Comparison of ENCODE assay signal across 12 cellular contexts in the genomic region with DNA sequence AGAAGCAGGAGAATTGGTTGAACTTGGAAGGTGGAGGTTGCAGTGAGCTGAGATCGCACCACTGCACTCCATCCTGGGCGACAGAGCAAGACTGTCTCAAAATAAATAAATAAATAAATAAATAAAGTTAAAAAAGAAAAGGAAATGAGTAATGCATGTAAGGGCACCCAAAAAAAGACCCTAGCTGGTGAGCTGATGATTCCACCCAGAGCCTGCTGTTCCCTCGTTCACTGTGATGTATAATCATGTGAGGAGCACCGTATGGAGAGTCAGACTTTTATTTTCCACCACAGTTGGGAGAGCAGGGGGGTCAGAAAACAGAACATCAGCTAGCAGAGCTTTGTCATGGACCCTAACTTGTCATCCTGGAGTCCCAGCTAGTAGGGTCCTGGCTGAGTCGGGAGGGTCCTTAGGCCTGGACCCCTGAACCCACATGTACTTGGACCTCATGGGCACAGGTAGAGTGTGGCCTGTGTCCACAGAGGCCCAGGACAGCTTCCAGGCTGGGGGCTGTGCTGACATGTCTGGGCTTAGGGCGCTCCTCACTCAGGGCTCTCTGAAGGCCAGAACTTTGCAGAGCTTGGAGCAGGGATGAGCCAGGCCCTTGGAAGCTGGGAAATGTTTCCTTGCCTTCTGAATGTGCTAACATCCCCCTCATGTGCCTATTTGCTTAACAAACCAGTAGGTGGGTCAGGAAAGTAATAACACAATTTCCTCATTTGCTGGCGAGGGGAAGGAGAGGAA. TPM values are rescaled to one million over a fixed set of nuclear protein-coding genes. Genes with fewer than 3 reads are reported as not detected.
DNase-seq lines count a peak whose midpoint lies in the region; ATAC-seq, FAIRE-seq and TF ChIP-seq lines count a peak whose summit lies in the region.
"Had no signal": no experiment of that assay in that cellular context is flagged by ENCODE, and none has a peak within 500 bp of the region (broad histone marks: within the 10 kb centered on the region; RNA-seq: fewer than 3 reads in every experiment).

No MANE protein-coding gene starts in this region.

- WGBS in thyroid gland, 2 donors: 77 to 81% methylated on average over 6 of the region's 7 CpGs

- peaks cover 91% of the 10 kb centered on the region for H4K20me1 ChIP-seq in astrocyte (ENCODE audit: insufficient read depth, low read length)

- H2AFZ ChIP-seq in astrocyte (ENCODE audit: low read depth, low read length): no peak overlapping the region

- no peak for TF ChIP-seq POLR2A in thyroid gland (IDR thresholded peaks at IDR 0.05)

- FAIRE-seq in astrocyte (lab: Jason Lieb, UNC): no peak
- FAIRE-seq: GM19239 had no signal

- no peak for ATAC-seq in stimulated activated naive CD8-positive, alpha-beta T cell treated with anti-CD3 and anti-CD28 coated beads, Interleukin-15, amount 100 ng/mL, for 72 hours
- ATAC-seq in lower lobe of right lung: peak; percentile 12 to 15
- no peak for ATAC-seq in HG03196 (IDR thresholded peaks at IDR 0.05; ENCODE audit: unreplicated experiment)

- H3K27me3 ChIP-seq in astrocyte (ENCODE audit: insufficient read depth, low read length): no peaks in the 10 kb centered on the region
- no peaks in the 10 kb centered on the region for H3K27me3 ChIP-seq in lower lobe of right lung (ENCODE audit: low read depth)
- H3K27me3 ChIP-seq in thyroid gland: no peaks in the 10 kb centered on the region

- DNase-seq in stimulated activated naive CD8-positive, alpha-beta T cell treated with anti-CD3 and anti-CD28 coated beads, Interleukin-15, amount 100 ng/mL, for 72 hours: no peak
- DNase-seq in astrocyte (ENCODE audit: low read depth): no peak
- DNase-seq in lower lobe of right lung: no peak
- no peak for DNase-seq in midbrain (lab: John Stamatoyannopoulos, UW)
- no peak for DNase-seq in thyroid gland
- DNase-seq in superior temporal gyrus (ENCODE audit: extremely low spot score): no peak
- DNase-seq: occipital lobe; stimulated activated CD4-positive, alpha-beta T cell treated with anti-CD3 and anti-CD28 coated beads, Interleukin-2, amount 100 ng/mL, for 48 hours had no signal

- H3K9me3 Mint-ChIP-seq in stimulated activated naive CD8-positive, alpha-beta T cell treated with anti-CD3 and anti-CD28 coated beads, Interleukin-15, Interleukin-2, amounts not matched to agents 100 ng/mL and 50 ng/mL, for 24 hours: no peaks in the 10 kb centered on the region
- no peaks in the 10 kb centered on the region for H3K9me3 Mint-ChIP-seq in stimulated activated naive CD8-positive, alpha-beta T cell treated with anti-CD3 and anti-CD28 coated beads, Interleukin-15, amount 100 ng/mL, for 72 hours
- H3K9me3 Mint-ChIP-seq in astrocyte (ENCODE audit: unreplicated experiment): no peaks in the 10 kb centered on the region

- intact Hi-C loops in lower lobe of right lung (cut with DNase I) (no loop called here), thyroid gland (cut with DNase I) (no loop called here)

- no peak overlapping the region for H3K4me3 ChIP-seq in astrocyte (ENCODE audit: insufficient read depth, low read depth, low read length)
- no peak overlapping the region for H3K4me3 ChIP-seq in lower lobe of right lung
- no peak overlapping the region for H3K4me3 ChIP-seq in thyroid gland (replicated peaks in 1 of 3)

- H3K36me3 ChIP-seq in astrocyte (ENCODE audit: insufficient read depth, low read length): peaks cover 36% of the 10 kb centered on the region
- peaks cover 67% of the 10 kb centered on the region for H3K36me3 ChIP-seq in lower lobe of right lung
- H3K36me3 ChIP-seq in thyroid gland: no peaks in the 10 kb centered on the region

- H3K36me3 Mint-ChIP-seq in stimulated activated naive CD8-positive, alpha-beta T cell treated with anti-CD3 and anti-CD28 coated beads, Interleukin-15, Interleukin-2, amounts not matched to agents 100 ng/mL and 50 ng/mL, for 24 hours (ENCODE audit: low read depth): peaks cover 30% of the 10 kb centered on the region
- H3K36me3 Mint-ChIP-seq in astrocyte (ENCODE audit: low read depth, unreplicated experiment): peaks cover 26% of the 10 kb centered on the region

- no peak overlapping the region for H3K27ac ChIP-seq in astrocyte (ENCODE audit: low read depth, low read length)
- H3K27ac ChIP-seq in lower lobe of right lung: peak overlapping the region; percentile 62
- no peak overlapping the region for H3K27ac ChIP-seq in thyroid gland
- H3K27ac ChIP-seq: VCaP had no signal

- H3K4me1 Mint-ChIP-seq in stimulated activated naive CD8-positive, alpha-beta T cell treated with anti-CD3 and anti-CD28 coated beads, Interleukin-15, Interleukin-2, amounts not matched to agents 100 ng/mL and 50 ng/mL, for 24 hours (ENCODE audit: low read depth): peaks cover 50% of the 10 kb centered on the region
- peaks cover 59% of the 10 kb centered on the region for H3K4me1 Mint-ChIP-seq in stimulated activated naive CD8-positive, alpha-beta T cell treated with anti-CD3 and anti-CD28 coated beads, Interleukin-15, amount 100 ng/mL, for 72 hours
- peaks cover 26% of the 10 kb centered on the region for H3K4me1 Mint-ChIP-seq in astrocyte (ENCODE audit: low read depth, unreplicated experiment)

- peak overlapping the region; percentile 11 for H3K4me2 ChIP-seq in astrocyte (ENCODE audit: low read length)

- no peak overlapping the region for H3K4me3 Mint-ChIP-seq in stimulated activated naive CD8-positive, alpha-beta T cell treated with anti-CD3 and anti-CD28 coated beads, Interleukin-15, Interleukin-2, amounts not matched to agents 100 ng/mL and 50 ng/mL, for 24 hours
- no peak overlapping the region for H3K4me3 Mint-ChIP-seq in stimulated activated naive CD8-positive, alpha-beta T cell treated with anti-CD3 and anti-CD28 coated beads, Interleukin-15, amount 100 ng/mL, for 72 hours
- H3K4me3 Mint-ChIP-seq in astrocyte (ENCODE audit: unreplicated experiment): no peak overlapping the region

- H3K9me3 ChIP-seq in astrocyte (ENCODE audit: insufficient read depth, low read depth, low read length) (no peaks in the 10 kb centered on the region), lower lobe of right lung (no peaks in the 10 kb centered on the region), thyroid gland (no peaks in the 10 kb centered on the region)

- H3K4me1 ChIP-seq in astrocyte (ENCODE audit: insufficient read depth, low read length) (peaks cover 13% of the 10 kb centered on the region), lower lobe of right lung (peaks cover 73% of the 10 kb centered on the region), thyroid gland (peaks cover 0 to 27% of the 10 kb centered on the region in 2 donors)

- peak overlapping the region; percentile 15 for H3K9ac ChIP-seq in astrocyte (ENCODE audit: low read length)

- peak overlapping the region; percentile 59 for H3K27ac Mint-ChIP-seq in stimulated activated naive CD8-positive, alpha-beta T cell treated with anti-CD3 and anti-CD28 coated beads, Interleukin-15, Interleukin-2, amounts not matched to agents 100 ng/mL and 50 ng/mL, for 24 hours
- peak overlapping the region in 1 of 2 donors; percentile 76 for H3K27ac Mint-ChIP-seq in stimulated activated naive CD8-positive, alpha-beta T cell treated with anti-CD3 and anti-CD28 coated beads, Interleukin-15, amount 100 ng/mL, for 72 hours
- H3K27ac Mint-ChIP-seq in astrocyte (ENCODE audit: unreplicated experiment): no peak overlapping the region

- no peak for TF ChIP-seq CTCF in astrocyte (IDR thresholded peaks at IDR 0.05; ENCODE audit: insufficient read depth, low read depth, low read length)
- TF ChIP-seq CTCF in lower lobe of right lung (IDR thresholded peaks at IDR 0.05): no peak
- no peak for TF ChIP-seq CTCF in thyroid gland (IDR thresholded peaks at IDR 0.05)

- H3K79me2 ChIP-seq in astrocyte (ENCODE audit: insufficient read depth, low read length): peaks cover 87% of the 10 kb centered on the region

- no peaks in the 10 kb centered on the region for H3K27me3 Mint-ChIP-seq in stimulated activated naive CD8-positive, alpha-beta T cell treated with anti-CD3 and anti-CD28 coated beads, Interleukin-15, Interleukin-2, amounts not matched to agents 100 ng/mL and 50 ng/mL, for 24 hours
- H3K27me3 Mint-ChIP-seq in stimulated activated naive CD8-positive, alpha-beta T cell treated with anti-CD3 and anti-CD28 coated beads, Interleukin-15, amount 100 ng/mL, for 72 hours: no peaks in the 10 kb centered on the region
- no peaks in the 10 kb centered on the region for H3K27me3 Mint-ChIP-seq in astrocyte (ENCODE audit: low read depth, unreplicated experiment)

RNA-seq across cellular contexts. Expression of gene LASP1, which starts 36.7 kb away (rescaled TPM):
- total RNA-seq in astrocyte (395 and 421 TPM in 2 replicates), lower lobe of right lung (158 TPM), thyroid gland (10 to 100 TPM; 69.3 to 77.5 (median 71.1) TPM)

RNA-seq across cellular contexts. Expression of gene RPL23, which starts 53.1 kb away (rescaled TPM):
- 954 and 1,087 TPM in 2 replicates for total RNA-seq in astrocyte
- total RNA-seq in lower lobe of right lung: 1,156 TPM
- total RNA-seq in thyroid gland: 1,000 to 10,000 TPM; 1,055 to 2,735 (median 1,279) TPM

Comparison
In these comparisons a context has a peak if more than half of its experiments do, and no peak if none do; other contexts are left out.
1. ATAC-seq: peak in lower lobe of right lung (2 of 2); none in stimulated activated naive CD8-positive, alpha-beta T cell treated with anti-CD3 and anti-CD28 coated beads, Interleukin-15, amount 100 ng/mL, for 72 hours (single experiment) and HG03196 (single experiment).